ENCODE assay signal across 28 cellular contexts in genomic region chr10:34853357-34853756, GRCh38.
"Had no signal": no experiment of that assay in that cellular context is flagged by ENCODE, and none has a peak within 500 bp of the region (broad histone marks: within the 10 kb centered on the region; RNA-seq: fewer than 3 reads in every experiment).

No MANE protein-coding gene starts in this region.

- ATAC-seq: activated CD4-positive, alpha-beta T cell treated with anti-CD3 and anti-CD28 coated beads for 36 hours; activated CD4-positive, CD25-positive, alpha-beta regulatory T cell treated with anti-CD3 and anti-CD28 coated beads, Interleukin-2, amount 50 U/mL, for 24 hours; activated CD8-positive, alpha-beta memory T cell treated with anti-CD3 and anti-CD28 coated beads, Interleukin-2, amount 10 ng/mL, durations not matched to agents 7 days and 5 days; activated CD8-positive, alpha-beta T cell treated with anti-CD3 and anti-CD28 coated beads, Interleukin-2, amount 10 ng/mL, durations not matched to agents 7 days and 5 days; activated naive CD8-positive, alpha-beta T cell treated with anti-CD3 and anti-CD28 coated beads, Interleukin-2, amount 50 U/mL, for 24 hours; T-cell; T-helper 17 cell; WTC11 had no signal

- H3K9me3 ChIP-seq: ascending aorta had no signal

- H3K4me1 ChIP-seq: ascending aorta had no signal

- H3K36me3 ChIP-seq: ascending aorta, cardiac muscle cell, WERI-Rb-1 had no signal

- DNase-seq: activated CD4-positive, alpha-beta memory T cell treated with anti-CD3 and anti-CD28 coated beads, Interleukin-2, amount 10 ng/mL, durations not matched to agents 7 days and 5 days; activated CD4-positive, alpha-beta T cell treated with anti-CD3 and anti-CD28 coated beads for 1 hour; activated CD4-positive, alpha-beta T cell treated with anti-CD3 and anti-CD28 coated beads for 36 hours; activated CD4-positive, alpha-beta T cell treated with anti-CD3 and anti-CD28 coated beads for 48 hours; activated CD4-positive, alpha-beta T cell treated with anti-CD3 and anti-CD28 coated beads, Interleukin-2, amount 10 ng/mL, durations not matched to agents 7 days and 5 days; activated CD4-positive, alpha-beta T cell treated with anti-CD3 and anti-CD28 coated beads, Interleukin-2, amount 50 U/mL, for 48 hours; activated CD4-positive, CD25-positive, alpha-beta regulatory T cell; activated CD8-positive, alpha-beta memory T cell treated with anti-CD3 and anti-CD28 coated beads for 24 hours; activated CD8-positive, alpha-beta memory T cell treated with anti-CD3 and anti-CD28 coated beads, Interleukin-2, amount 10 ng/mL, durations not matched to agents 7 days and 5 days; activated CD8-positive, alpha-beta memory T cell treated with anti-CD3 and anti-CD28 coated beads, Interleukin-2, amount 50 U/mL, for 48 hours; activated CD8-positive, alpha-beta T cell treated with anti-CD3 and anti-CD28 coated beads, Interleukin-2, amount 10 ng/mL, durations not matched to agents 7 days and 5 days; activated effector memory CD4-positive, alpha-beta T cell treated with Interleukin-2 at 50 U/mL for 16 hours; activated gamma-delta T cell; activated naive CD4-positive, alpha-beta T cell treated with anti-CD3 and anti-CD28 coated beads, Interleukin-2, amount 10 ng/mL, durations not matched to agents 7 days and 5 days; activated naive CD4-positive, alpha-beta T cell treated with Interleukin-2 at 50 U/mL for 16 hours; activated naive CD8-positive, alpha-beta T cell treated with anti-CD3 and anti-CD28 coated beads, Interleukin-2, amount 10 ng/mL, durations not matched to agents 7 days and 5 days; activated naive CD8-positive, alpha-beta T cell treated with anti-CD3 and anti-CD28 coated beads, Interleukin-2, amount 50 U/mL, for 24 hours; activated T-cell treated with anti-CD3 and anti-CD28 coated beads, Interleukin-2, amount 50 U/mL, for 24 hours; activated T-cell treated with anti-CD3 and anti-CD28 coated beads, Interleukin-2, amount 50 U/mL, for 48 hours; cerebellar nuclear complex; T-cell; T-helper 17 cell; T1000; WERI-Rb-1 had no signal

- H3K27ac ChIP-seq: ascending aorta, cardiac muscle cell, WERI-Rb-1 had no signal

- H3K4me3 ChIP-seq: ascending aorta, cardiac muscle cell had no signal

- H3K27me3 ChIP-seq: ascending aorta, cardiac muscle cell had no signal
